In the genomic region with DNA sequence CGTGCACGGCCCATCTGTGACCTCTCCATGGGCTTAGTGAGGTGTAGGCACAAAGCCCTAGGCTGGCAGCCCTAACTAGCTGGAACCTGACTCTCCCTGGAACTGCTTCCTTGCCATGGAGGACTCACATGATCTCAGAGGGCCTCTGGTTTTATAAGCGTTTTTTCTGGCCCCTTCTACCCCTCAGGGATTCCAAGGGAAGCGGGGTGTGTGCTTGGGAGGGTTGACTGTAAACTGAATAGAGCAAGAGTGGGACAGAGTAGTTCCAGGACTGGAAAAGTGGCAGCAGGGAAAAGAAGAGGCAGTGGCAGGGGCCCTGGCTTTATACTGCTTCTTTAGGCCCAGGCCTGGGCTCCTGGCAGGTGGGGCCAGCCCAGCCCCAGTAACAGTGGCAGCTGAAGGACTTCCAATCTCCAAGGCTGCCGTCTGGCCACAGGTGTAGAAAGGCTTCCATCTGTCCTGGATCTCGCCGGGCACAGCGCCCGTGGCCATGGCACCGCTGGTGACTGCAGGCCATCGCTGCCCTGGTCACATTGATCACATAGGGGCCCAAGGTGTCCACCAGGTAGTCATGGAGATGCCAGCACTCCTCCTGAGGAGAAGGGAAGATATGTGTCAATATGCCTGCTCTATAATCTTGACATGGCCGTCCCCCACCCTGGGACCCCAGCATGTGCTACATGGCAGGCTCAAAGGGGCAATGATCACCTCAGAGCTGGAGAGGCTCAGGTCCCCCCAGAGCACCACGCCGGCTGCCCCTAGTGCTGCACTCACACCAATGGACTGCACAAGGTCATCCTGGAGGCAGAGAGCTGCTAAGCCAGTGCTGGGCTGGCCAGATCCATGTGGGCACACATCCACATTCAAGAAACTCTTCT, we compare ENCODE assay signal across 8 cellular contexts. TPM values are rescaled to one million over a fixed set of nuclear protein-coding genes. Genes with fewer than 3 reads are reported as not detected.
DNase-seq lines count a peak whose midpoint lies in the region; ATAC-seq and TF ChIP-seq lines count a peak whose summit lies in the region.

No MANE protein-coding gene starts in this region.

- peaks cover 19% of the 10 kb centered on the region; the same call in 1 of the 2 replicates for H4K20me1 ChIP-seq in DND-41 (ENCODE audit: insufficient read depth, low read length)

- peaks cover 32% of the 10 kb centered on the region for H3K36me3 ChIP-seq in DND-41 (ENCODE audit: insufficient read depth, low read length)

- H3K9me3 ChIP-seq in DND-41 (ENCODE audit: insufficient read depth, low read length, severe bottlenecking) = no peaks in the 10 kb centered on the region

- in situ Hi-C loops in KBM-7 (cut with MboI; ENCODE audit: low pct_unique_long_range_greater_than_20kb, low sequenced_read_pairs) = no loop called here

- peak overlapping the region; percentile 63 for H3K9ac ChIP-seq in DND-41 (ENCODE audit: low read depth, low read length)

- peak overlapping the region; percentile 97 for H2AFZ ChIP-seq in DND-41 (ENCODE audit: low read depth, low read length)

- peak overlapping the region; percentile 95 for H3K4me2 ChIP-seq in DND-41 (ENCODE audit: insufficient read depth, low read length)

- no peak for DNase-seq in DND-41
- DNase-seq in RWPE1 (ENCODE audit: low spot score) = no peak
- DNase-seq in epithelial cell of proximal tubule (ENCODE audit: low read depth) = no peak
- no peak for DNase-seq in osteocyte (ENCODE audit: extremely low spot score, unreplicated experiment)
- DNase-seq in KBM-7 = no peak
- DNase-seq in globus pallidus (ENCODE audit: low spot score) = no peak

- no peaks in the 10 kb centered on the region for H3K27me3 Mint-ChIP-seq in osteocyte (ENCODE audit: unreplicated experiment)

- peaks cover 3% of the 10 kb centered on the region for H3K36me3 Mint-ChIP-seq in osteocyte (ENCODE audit: unreplicated experiment)

- peak overlapping the region; percentile 98 for H3K27ac Mint-ChIP-seq in osteocyte (ENCODE audit: unreplicated experiment)

- TF ChIP-seq CTCF in DND-41 (IDR thresholded peaks at IDR 0.05; ENCODE audit: borderline replicate concordance, extremely low read depth, low read length, poor library complexity, severe bottlenecking) (no peak), RWPE1 (conservative IDR thresholded peaks at IDR 0.05; ENCODE audit: low read depth) (no peak), epithelial cell of proximal tubule (conservative IDR thresholded peaks at IDR 0.05; ENCODE audit: low read depth, low read length) (no peak), osteocyte (IDR thresholded peaks at IDR 0.05) (no peak)

- no peaks in the 10 kb centered on the region for H3K27me3 ChIP-seq in DND-41 (ENCODE audit: insufficient read depth, low read length, poor library complexity)

- POLR2A ChIA-PET in RWPE1 (lab: Yijun Ruan, JAX; ENCODE audit: low non-redundant PET) = no interaction called here

- H3K9me3 Mint-ChIP-seq in osteocyte (ENCODE audit: unreplicated experiment) = no peaks in the 10 kb centered on the region

- CTCF ChIA-PET in RWPE1 (lab: Yijun Ruan, JAX) = interaction anchor here (1.1 kb wide), 1 partner anchor 31 kb away, joined by 4 read pairs; no protein-coding TSS in a partner anchor

- H3K4me1 Mint-ChIP-seq in osteocyte (ENCODE audit: unreplicated experiment) = peaks cover 16% of the 10 kb centered on the region

- H3K4me3 ChIP-seq in DND-41 (ENCODE audit: low read depth in 1 of 2, low read length in 2 of 2) = peak overlapping the region; percentile 21 to 98; a peak in 3 of 4 replicates
- peak overlapping the region; percentile 92 for H3K4me3 ChIP-seq in epithelial cell of proximal tubule (ENCODE audit: low read depth, low read length)

- H3K4me3 Mint-ChIP-seq in osteocyte (ENCODE audit: unreplicated experiment) = peak overlapping the region; percentile 73

- peaks cover 29% of the 10 kb centered on the region for H3K79me2 ChIP-seq in DND-41 (ENCODE audit: insufficient read depth, low read length)

- no peak for ATAC-seq in DND-41 (ENCODE audit: insufficient read depth, low read depth)
- no peak for ATAC-seq in GM18870 (IDR thresholded peaks at IDR 0.05; ENCODE audit: unreplicated experiment)
- ATAC-seq in GM18520 (IDR thresholded peaks at IDR 0.05; ENCODE audit: unreplicated experiment) = no peak

- H3K4me1 ChIP-seq in DND-41 (ENCODE audit: insufficient read depth, low read length) = peaks cover 39% of the 10 kb centered on the region

- H3K27ac ChIP-seq in DND-41 (ENCODE audit: low read length) (peak overlapping the region; percentile 74), RWPE1 (peak overlapping the region; percentile 93)

RNA-seq across cellular contexts. Expression of a gene that starts 0.9 kb away (rescaled TPM):
- 76.6 and 165 TPM in 2 replicates for total RNA-seq in epithelial cell of proximal tubule
- total RNA-seq in osteocyte = 43.3 and 54.2 TPM in 2 replicates

RNA-seq across cellular contexts. Expression of a gene that starts 6.0 kb away (rescaled TPM):
- total RNA-seq in epithelial cell of proximal tubule (7.8 and 8.8 TPM in 2 replicates), osteocyte (2.3 and 3.0 TPM in 2 replicates)

RNA-seq across cellular contexts. Expression of a gene that starts 6.0 kb away (rescaled TPM):
- total RNA-seq in epithelial cell of proximal tubule (8.5 and 19.4 TPM in 2 replicates), osteocyte (14.3 and 16.2 TPM in 2 replicates)

RNA-seq across cellular contexts. Expression of a gene that starts 10.2 kb away (rescaled TPM):
- total RNA-seq in epithelial cell of proximal tubule (1.3 and 2.2 TPM in 2 replicates), osteocyte (0.60 and 0.83 TPM in 2 replicates)

RNA-seq across cellular contexts. Expression of a gene that starts 14.3 kb away (rescaled TPM):
- total RNA-seq in epithelial cell of proximal tubule (not detected in 2 replicates), osteocyte (not detected in 2 replicates)
